8 cellular contexts compared by ENCODE assay signal in genomic region chr10:97196213-97197029, GRCh38. TPM values are rescaled to one million over a fixed set of nuclear protein-coding genes. Genes with fewer than 3 reads are reported as not detected.
DNase-seq lines count a peak whose midpoint lies in the region; ATAC-seq and TF ChIP-seq lines count a peak whose summit lies in the region.

No MANE protein-coding gene starts in this region.

- 17% methylated on average over 14 of the region's 56 CpGs for WGBS in suprapubic skin

- TF ChIP-seq CTCF in 22Rv1 (IDR thresholded peaks at IDR 0.05) (peak; percentile 83), GM13977 (IDR thresholded peaks at IDR 0.05; ENCODE audit: extremely low read depth, insufficient read depth, missing control alignments) (peak; percentile 75), RWPE2 (IDR thresholded peaks at IDR 0.05; ENCODE audit: poor library complexity, severe bottlenecking) (peak; percentile 81), suprapubic skin (IDR thresholded peaks at IDR 0.05) (peak in 1 of 2 donors; percentile 70)

- H3K9me3 ChIP-seq in RWPE2 (ENCODE audit: severe bottlenecking) (no peaks in the 10 kb centered on the region), suprapubic skin (no peaks in the 10 kb centered on the region)

- in situ Hi-C loops in GM13977 (cut with MboI; ENCODE audit: low pct_unique_long_range_greater_than_20kb, low sequenced_read_pairs, unreplicated experiment), result no loop called here

- DNase-seq in GM13977 (ENCODE audit: low spot score), result peak; percentile 87
- peak; percentile 85 for DNase-seq in HuH-7 (ENCODE audit: low spot score)
- no peak for DNase-seq in RWPE2 (ENCODE audit: low spot score)
- DNase-seq in activated effector memory CD4-positive, alpha-beta T cell treated with Interleukin-2 at 50 U/mL for 16 hours, result peak; percentile 50
- peak; percentile 50 for DNase-seq in foreskin melanocyte
- DNase-seq in non-pigmented ciliary epithelial cell (ENCODE audit: low read depth), result peak; percentile 10
- DNase-seq in suprapubic skin (ENCODE audit: low spot score in 2 of 2), result no peak

- peak; percentile 70 for ATAC-seq in RWPE2 (ENCODE audit: low read depth)

- no peak for TF ChIP-seq POLR2A in suprapubic skin (IDR thresholded peaks at IDR 0.05)

- H3K27me3 ChIP-seq in RWPE2 (ENCODE audit: insufficient read depth, poor library complexity, severe bottlenecking) (peaks cover 8% of the 10 kb centered on the region), suprapubic skin (peaks cover 56% of the 10 kb centered on the region)

- H3K27ac ChIP-seq in 22Rv1 (peak overlapping the region; percentile 64), RWPE2 (ENCODE audit: poor library complexity, severe bottlenecking) (no peak overlapping the region), suprapubic skin (no peak overlapping the region)

- peak overlapping the region; percentile 33 for H3K4me3 ChIP-seq in RWPE2 (ENCODE audit: severe bottlenecking)
- peak overlapping the region; percentile 55 for H3K4me3 ChIP-seq in suprapubic skin

- H3K36me3 ChIP-seq in RWPE2 (ENCODE audit: low read depth) (no peaks in the 10 kb centered on the region), suprapubic skin (no peaks in the 10 kb centered on the region)

- H3K4me1 ChIP-seq in RWPE2 (ENCODE audit: insufficient read depth, poor library complexity, severe bottlenecking) (no peaks in the 10 kb centered on the region), suprapubic skin (peaks cover 9% of the 10 kb centered on the region)

- no peak for TF ChIP-seq EP300 in suprapubic skin (IDR thresholded peaks at IDR 0.05)

RNA-seq across cellular contexts. Expression of gene SLIT1, which starts 10.7 kb away (rescaled TPM):
- total RNA-seq in suprapubic skin, result under 1 TPM in 3 of 4 donors, not detected in 1; 0.10 to 0.40 (median 0.11) TPM

Comparison
In these comparisons a context has a peak if more than half of its experiments do, and no peak if none do; other contexts are left out.
1. DNase-seq: peak in GM13977 (single experiment), HuH-7 (single experiment), activated effector memory CD4-positive, alpha-beta T cell treated with Interleukin-2 at 50 U/mL for 16 hours (single experiment), foreskin melanocyte (single experiment) and non-pigmented ciliary epithelial cell (single experiment); none in RWPE2 (single experiment) and suprapubic skin (0 of 2).